In the genomic region with DNA sequence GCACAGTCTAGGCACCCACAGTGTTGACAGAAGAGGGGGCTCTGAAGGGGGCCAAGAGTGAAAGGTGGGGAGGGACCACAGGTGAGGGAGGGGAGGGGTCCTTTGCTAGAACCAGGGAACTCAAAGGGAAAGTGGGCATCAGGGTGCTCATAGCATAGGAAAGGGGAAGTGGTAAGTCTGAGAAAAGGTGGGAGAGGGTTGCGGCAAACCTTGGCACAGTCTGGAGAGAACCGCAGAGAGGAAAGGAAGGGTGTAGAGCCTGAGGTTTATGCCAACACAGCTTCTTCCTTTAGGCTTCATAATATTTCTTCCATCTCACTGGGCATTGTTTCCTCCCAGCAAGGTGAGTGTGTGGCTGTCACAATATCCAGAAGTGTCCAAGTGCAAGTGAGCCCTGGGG, we compare ENCODE assay signal across 15 cellular contexts. TPM values are rescaled to one million over a fixed set of nuclear protein-coding genes. Genes with fewer than 3 reads are reported as not detected.
"Had no signal": no experiment of that assay in that cellular context is flagged by ENCODE, and none has a peak within 500 bp of the region (broad histone marks: within the 10 kb centered on the region; RNA-seq: fewer than 3 reads in every experiment).

No MANE protein-coding gene starts in this region.

- DNase-seq: activated CD4-positive, alpha-beta T cell treated with anti-CD3 and anti-CD28 coated beads for 4 hours; activated CD8-positive, alpha-beta memory T cell treated with anti-CD3 and anti-CD28 coated beads, Interleukin-2, amount 50 U/mL, for 48 hours; activated CD8-positive, alpha-beta T cell treated with anti-CD3 and anti-CD28 coated beads, Interleukin-2, amount 10 ng/mL, durations not matched to agents 7 days and 5 days; activated naive CD4-positive, alpha-beta T cell treated with anti-CD3 and anti-CD28 coated beads for 36 hours; colonic mucosa; effector CD4-positive, alpha-beta T cell; foreskin keratinocyte; naive B cell; tibial artery had no signal

- ATAC-seq: activated CD8-positive, alpha-beta T cell treated with anti-CD3 and anti-CD28 coated beads, Interleukin-2, amount 10 ng/mL, durations not matched to agents 7 days and 5 days; foreskin keratinocyte; stimulated activated effector memory CD8-positive, alpha-beta T cell treated with anti-CD3 and anti-CD28 coated beads, Interleukin-12 subunit alpha, Interleukin-12 subunit beta, amount 100 ng/mL, for 72 hours had no signal

- H3K36me3 ChIP-seq: cardiac muscle cell, colonic mucosa, tibial artery, vagina had no signal

- H3K4me3 ChIP-seq: cardiac muscle cell, colonic mucosa, skin epidermis, tibial artery, vagina had no signal

- H3K27ac ChIP-seq: cardiac muscle cell, colonic mucosa, foreskin keratinocyte, parathyroid adenoma, skin epidermis, tibial artery, vagina, VCaP had no signal

- H3K27me3 ChIP-seq: cardiac muscle cell, colonic mucosa, foreskin keratinocyte, vagina had no signal

- H3K9me3 ChIP-seq: colonic mucosa, tibial artery, vagina had no signal

- H3K4me1 ChIP-seq: vagina had no signal

RNA-seq across cellular contexts. Expression of a gene that starts 11.5 kb away (rescaled TPM):
- total RNA-seq: activated CD8-positive, alpha-beta T cell treated with anti-CD3 and anti-CD28 coated beads, Interleukin-2, amount 10 ng/mL, durations not matched to agents 7 days and 5 days had no signal
